In genomic region chr1:28646040-28646439, GRCh38 we compare ENCODE assay signal across 17 cellular contexts. TPM values are rescaled to one million over a fixed set of nuclear protein-coding genes. Genes with fewer than 3 reads are reported as not detected.
DNase-seq lines count a peak whose midpoint lies in the region; ATAC-seq and TF ChIP-seq lines count a peak whose summit lies in the region.
"Had no signal": no experiment of that assay in that cellular context is flagged by ENCODE, and none has a peak within 500 bp of the region (broad histone marks: within the 10 kb centered on the region; RNA-seq: fewer than 3 reads in every experiment).

No MANE protein-coding gene starts in this region.

- H3K9me3 Mint-ChIP-seq in activated naive CD4-positive, alpha-beta T cell treated with anti-CD3 and anti-CD28 coated beads, Interleukin-2, amount 10 ng/mL, durations not matched to agents 7 days and 5 days = no peaks in the 10 kb centered on the region
- no peaks in the 10 kb centered on the region for H3K9me3 Mint-ChIP-seq in stimulated activated memory B cell treated with anti-CD40 and anti-IgM and Interleukin-4, amounts not matched to agents 10 μg/mL and 1 μg/mL and 100 μg/mL, for 72 hours

- H3K27ac Mint-ChIP-seq in activated naive CD4-positive, alpha-beta T cell treated with anti-CD3 and anti-CD28 coated beads, Interleukin-2, amount 10 ng/mL, durations not matched to agents 7 days and 5 days = peak overlapping the region; percentile 4
- peak overlapping the region; percentile 96 for H3K27ac Mint-ChIP-seq in stimulated activated memory B cell treated with anti-CD40 and anti-IgM and Interleukin-4, amounts not matched to agents 10 μg/mL and 1 μg/mL and 100 μg/mL, for 72 hours

- peaks cover 2% of the 10 kb centered on the region for H3K36me3 Mint-ChIP-seq in activated naive CD4-positive, alpha-beta T cell treated with anti-CD3 and anti-CD28 coated beads, Interleukin-2, amount 10 ng/mL, durations not matched to agents 7 days and 5 days
- no peaks in the 10 kb centered on the region for H3K36me3 Mint-ChIP-seq in stimulated activated memory B cell treated with anti-CD40 and anti-IgM and Interleukin-4, amounts not matched to agents 10 μg/mL and 1 μg/mL and 100 μg/mL, for 72 hours

- 100% methylated on average over 1 of the region's 1 CpG for WGBS in suprapubic skin
- WGBS in aorta, 2 donors = 93 to 95% methylated on average over 1 of the region's 1 CpG

- TF ChIP-seq EP300 in suprapubic skin (IDR thresholded peaks at IDR 0.05) = no peak

- no peak overlapping the region for H3K4me3 Mint-ChIP-seq in activated naive CD4-positive, alpha-beta T cell treated with anti-CD3 and anti-CD28 coated beads, Interleukin-2, amount 10 ng/mL, durations not matched to agents 7 days and 5 days
- H3K4me3 Mint-ChIP-seq in stimulated activated memory B cell treated with anti-CD40 and anti-IgM and Interleukin-4, amounts not matched to agents 10 μg/mL and 1 μg/mL and 100 μg/mL, for 72 hours = no peak overlapping the region

- no peaks in the 10 kb centered on the region for H3K27me3 Mint-ChIP-seq in activated naive CD4-positive, alpha-beta T cell treated with anti-CD3 and anti-CD28 coated beads, Interleukin-2, amount 10 ng/mL, durations not matched to agents 7 days and 5 days
- no peaks in the 10 kb centered on the region for H3K27me3 Mint-ChIP-seq in stimulated activated memory B cell treated with anti-CD40 and anti-IgM and Interleukin-4, amounts not matched to agents 10 μg/mL and 1 μg/mL and 100 μg/mL, for 72 hours

- H3K4me1 ChIP-seq in suprapubic skin (peaks cover 48% of the 10 kb centered on the region), aorta (ENCODE audit: control insufficient read depth in 1 of 2, insufficient read depth in 2 of 2, low read length in 2 of 2) (no peaks in the 10 kb centered on the region)

- no peak for ATAC-seq in stimulated activated memory B cell treated with anti-CD40 and anti-IgM and Interleukin-4, amounts not matched to agents 10 μg/mL and 1 μg/mL and 100 μg/mL, for 72 hours
- no peak for ATAC-seq in aorta (ENCODE audit: low FRiP score)

- H3K9me3 ChIP-seq in SK-N-MC (ENCODE audit: low read depth, low read length) (no peaks in the 10 kb centered on the region), suprapubic skin (no peaks in the 10 kb centered on the region), aorta (ENCODE audit: control insufficient read depth, low read length) (no peaks in the 10 kb centered on the region)
- H3K9me3 ChIP-seq: tibial nerve had no signal

- H3K36me3 ChIP-seq in SK-N-MC (ENCODE audit: insufficient read depth, low read length) (no peaks in the 10 kb centered on the region), suprapubic skin (no peaks in the 10 kb centered on the region), aorta (ENCODE audit: control insufficient read depth in 1 of 2, insufficient read depth in 2 of 2, low read length in 1 of 2) (no peaks in the 10 kb centered on the region)
- H3K36me3 ChIP-seq: tibial nerve had no signal

- CTCF ChIA-PET in activated naive CD4-positive, alpha-beta T cell treated with anti-CD3 and anti-CD28 coated beads, Interleukin-2, amount 10 ng/mL, durations not matched to agents 7 days and 5 days (lab: Charles Lee) = no interaction called here

- no peak overlapping the region for H3K9ac ChIP-seq in SK-N-MC (ENCODE audit: insufficient read length)
- H3K9ac ChIP-seq: parathyroid adenoma had no signal

- H3K27ac ChIP-seq in SK-N-MC (peak overlapping the region; percentile 84), suprapubic skin (no peak overlapping the region), aorta (ENCODE audit: low read depth in 1 of 2, low read length in 2 of 2) (no peak overlapping the region)
- H3K27ac ChIP-seq: parathyroid adenoma, tibial nerve had no signal

- no peak for TF ChIP-seq POLR2A in suprapubic skin (IDR thresholded peaks at IDR 0.05)

- intact Hi-C loops in aorta (cut with DNase I) = loop anchor here (5.0 to 10.0 kb wide), 2 partner anchors 91 to 229 kb away; partner anchors contain the start of gene YTHDF2 (in 1 of the 2)

- H3K27me3 ChIP-seq in suprapubic skin = no peaks in the 10 kb centered on the region
- no peaks in the 10 kb centered on the region for H3K27me3 ChIP-seq in aorta (ENCODE audit: control insufficient read depth in 1 of 2, insufficient read depth in 2 of 2, low read length in 1 of 2)
- H3K27me3 ChIP-seq: tibial nerve had no signal

- peaks cover 57% of the 10 kb centered on the region for H3K4me1 Mint-ChIP-seq in activated naive CD4-positive, alpha-beta T cell treated with anti-CD3 and anti-CD28 coated beads, Interleukin-2, amount 10 ng/mL, durations not matched to agents 7 days and 5 days
- peaks cover 51% of the 10 kb centered on the region for H3K4me1 Mint-ChIP-seq in stimulated activated memory B cell treated with anti-CD40 and anti-IgM and Interleukin-4, amounts not matched to agents 10 μg/mL and 1 μg/mL and 100 μg/mL, for 72 hours

- no peak for DNase-seq in activated naive CD4-positive, alpha-beta T cell treated with anti-CD3 and anti-CD28 coated beads, Interleukin-2, amount 10 ng/mL, durations not matched to agents 7 days and 5 days
- no peak for DNase-seq in activated naive CD4-positive, alpha-beta T cell treated with anti-CD3 and anti-CD28 coated beads, Interleukin-2, amount 50 U/mL, for 16 hours
- DNase-seq in SK-N-MC (ENCODE audit: low read depth, low spot score) (no peak), fibroblast of peridontal ligament (ENCODE audit: extremely low read depth) (peak; percentile 65), suprapubic skin (ENCODE audit: low spot score in 2 of 2) (no peak), NCI-H2171 (lab: John Stamatoyannopoulos, UW) (no peak), aorta (no peak)
- DNase-seq: activated CD4-positive, alpha-beta T cell treated with anti-CD3 and anti-CD28 coated beads for 48 hours; activated effector memory CD4-positive, alpha-beta T cell treated with anti-CD3 and anti-CD28 coated beads, Interleukin-2, amount 50 U/mL, for 16 hours; DND-41; MM.1S; NCI-H2171 treated with DMSO at 0.1 percent for 48 hours had no signal

- no peak for TF ChIP-seq CTCF in suprapubic skin (IDR thresholded peaks at IDR 0.05)

- H3K4me3 ChIP-seq in SK-N-MC (no peak overlapping the region), suprapubic skin (no peak overlapping the region), aorta (ENCODE audit: low read length in 2 of 2) (no peak overlapping the region)
- H3K4me3 ChIP-seq: tibial nerve had no signal

RNA-seq across cellular contexts. Expression of gene RNU11, which starts 2.4 kb away (rescaled TPM):
- not detected for total RNA-seq in suprapubic skin
- total RNA-seq in aorta = not detected
- not detected for polyA plus RNA-seq in aorta
- total RNA-seq: cerebellum; T-helper 1 cell treated with Interleukin-12 subunit alpha and Interleukin-12 subunit beta and Interleukin-4 antibody, amounts not matched to agents 30 ng/mL and 1 ng/mL, for 36 hours; tibial nerve had no signal

RNA-seq across cellular contexts. Expression of gene TAF12, which starts 3.2 kb away (rescaled TPM):
- total RNA-seq in suprapubic skin = 10 to 100 TPM; 25.7 to 29.9 (median 27.3) TPM
- 10 to 100 TPM; 14.6 to 17.1 TPM for total RNA-seq in aorta
- 10 to 100 TPM; 17.0 to 21.4 TPM for polyA plus RNA-seq in aorta

RNA-seq across cellular contexts. Expression of gene GMEB1, which starts 22.5 kb away (rescaled TPM):
- total RNA-seq in suprapubic skin (10 to 100 TPM; 11.6 to 17.4 (median 14.5) TPM), aorta (10 to 100 TPM; 11.1 to 11.9 TPM)
- polyA plus RNA-seq in aorta = 1 to 10 TPM; 4.1 to 4.2 TPM

RNA-seq across cellular contexts. Expression of gene RAB42, which starts 54.0 kb away (rescaled TPM):
- 1 to 10 TPM in 2 of 4 donors, under 1 TPM in 1, not detected in 1; 0.70 to 1.4 (median 1.4) TPM for total RNA-seq in suprapubic skin
- total RNA-seq in aorta = 1 to 10 TPM; 2.0 to 4.3 TPM
- polyA plus RNA-seq in aorta = 1 to 10 TPM; 1.1 to 3.8 TPM
- total RNA-seq: T-helper 1 cell treated with Interleukin-12 subunit alpha and Interleukin-12 subunit beta and Interleukin-4 antibody, amounts not matched to agents 30 ng/mL and 1 ng/mL, for 36 hours had no signal
